In genomic region chr6:167098825-167099225, GRCh38 we compare ENCODE assay signal across 27 cellular contexts. TPM values are rescaled to one million over a fixed set of nuclear protein-coding genes. Genes with fewer than 3 reads are reported as not detected.
DNase-seq lines count a peak whose midpoint lies in the region; ATAC-seq and TF ChIP-seq lines count a peak whose summit lies in the region.
"Had no signal": no experiment of that assay in that cellular context is flagged by ENCODE, and none has a peak within 500 bp of the region (broad histone marks: within the 10 kb centered on the region; RNA-seq: fewer than 3 reads in every experiment).

No MANE protein-coding gene starts in this region.

- H3K56ac ChIP-seq in H9 (ENCODE audit: insufficient read length, low read depth, low read length), result no peak overlapping the region

- H3K4me3 Mint-ChIP-seq in activated naive CD8-positive, alpha-beta T cell treated with anti-CD3 and anti-CD28 coated beads, Interleukin-2, amount 10 ng/mL, durations not matched to agents 7 days and 5 days, result peak overlapping the region; percentile 55
- no peak overlapping the region for H3K4me3 Mint-ChIP-seq in activated naive CD8-positive, alpha-beta T cell treated with anti-CD3 and anti-CD28 coated beads for 36 hours
- H3K4me3 Mint-ChIP-seq in H9 (no peak overlapping the region), WTC11 (no peak overlapping the region)
- H3K4me3 Mint-ChIP-seq: activated naive CD4-positive, alpha-beta T cell treated with anti-CD3 and anti-CD28 coated beads, Interleukin-2, amount 50 U/mL, for 24 hours; activated T-cell treated with anti-CD3 and anti-CD28 coated beads, Interleukin-2, amount 50 U/mL, for 24 hours; nephron had no signal

- no peak overlapping the region for H2BK12ac ChIP-seq in H9 (ENCODE audit: insufficient read length, low read depth, low read length)

- DNase-seq in activated naive CD8-positive, alpha-beta T cell treated with anti-CD3 and anti-CD28 coated beads, Interleukin-2, amount 10 ng/mL, durations not matched to agents 7 days and 5 days, result no peak
- DNase-seq in activated naive CD8-positive, alpha-beta T cell treated with anti-CD3 and anti-CD28 coated beads for 36 hours, result no peak
- DNase-seq in NAMALWA (ENCODE audit: low spot score), result peak; percentile 61
- DNase-seq in islet precursor cell, result peak; percentile 35
- no peak for DNase-seq in H9
- DNase-seq in posterior cingulate gyrus, result no peak
- no peak for DNase-seq in WTC11 (ENCODE audit: low spot score)
- DNase-seq: activated CD4-positive, alpha-beta T cell treated with anti-CD3 and anti-CD28 coated beads for 4 hours; activated T-cell treated with anti-CD3 and anti-CD28 coated beads, Interleukin-2, amount 50 U/mL, for 24 hours; brain microvascular endothelial cell; Calu3; cortex of kidney; foreskin fibroblast; GM23248; mesenchymal stem cell; NCI-H1417; NCI-H774; Peyer's patch; SK-N-SH; T1000; upper lobe of right lung had no signal

- H3K27ac Mint-ChIP-seq in activated naive CD8-positive, alpha-beta T cell treated with anti-CD3 and anti-CD28 coated beads, Interleukin-2, amount 10 ng/mL, durations not matched to agents 7 days and 5 days, result peak overlapping the region; percentile 28
- H3K27ac Mint-ChIP-seq in activated naive CD8-positive, alpha-beta T cell treated with anti-CD3 and anti-CD28 coated beads for 36 hours, result no peak overlapping the region
- H3K27ac Mint-ChIP-seq in H9, result no peak overlapping the region
- H3K27ac Mint-ChIP-seq in WTC11, result no peak overlapping the region
- H3K27ac Mint-ChIP-seq: activated T-cell treated with anti-CD3 and anti-CD28 coated beads, Interleukin-2, amount 50 U/mL, for 24 hours had no signal

- no CpG with 5 or more reads among the region's 4 CpGs for WGBS in H9 (ENCODE audit: extremely low coverage, insufficient read length, low lambda C conversion rate)

- CTCF ChIA-PET in WTC11 (lab: Charles Lee), result no interaction called here

- H3K4me1 Mint-ChIP-seq in activated naive CD8-positive, alpha-beta T cell treated with anti-CD3 and anti-CD28 coated beads, Interleukin-2, amount 10 ng/mL, durations not matched to agents 7 days and 5 days, result peaks cover 33% of the 10 kb centered on the region
- peaks cover 38% of the 10 kb centered on the region for H3K4me1 Mint-ChIP-seq in activated naive CD8-positive, alpha-beta T cell treated with anti-CD3 and anti-CD28 coated beads for 36 hours
- H3K4me1 Mint-ChIP-seq in H9, result peaks cover 16 to 21% of the 10 kb centered on the region in 2 experiments
- H3K4me1 Mint-ChIP-seq in WTC11, result peaks cover 13% of the 10 kb centered on the region

- H2BK120ac ChIP-seq in H9 (ENCODE audit: low read depth, low read length, poor library complexity, severe bottlenecking), result no peak overlapping the region

- H2BK5ac ChIP-seq in H9 (ENCODE audit: insufficient read length, low read length), result no peak overlapping the region

- no peak overlapping the region for H3K18ac ChIP-seq in H9 (ENCODE audit: insufficient read length, low read depth, low read length)

- no peaks in the 10 kb centered on the region; the same call in 1 of the 2 replicates for H3K4me1 ChIP-seq in H9 (ENCODE audit: insufficient read depth, low read length)
- H3K4me1 ChIP-seq: upper lobe of right lung had no signal

- H3K9me3 Mint-ChIP-seq in activated naive CD8-positive, alpha-beta T cell treated with anti-CD3 and anti-CD28 coated beads, Interleukin-2, amount 10 ng/mL, durations not matched to agents 7 days and 5 days, result no peaks in the 10 kb centered on the region
- H3K9me3 Mint-ChIP-seq in activated naive CD8-positive, alpha-beta T cell treated with anti-CD3 and anti-CD28 coated beads for 36 hours, result no peaks in the 10 kb centered on the region
- H3K9me3 Mint-ChIP-seq in H9 (peaks cover 0 to 2% of the 10 kb centered on the region in 2 experiments; a peak in 1 of 5 replicates), WTC11 (0 out of 2 replicates have a peak, but pooled peaks cover 10% of the 10 kb centered on the region)
- H3K9me3 Mint-ChIP-seq: activated naive CD4-positive, alpha-beta T cell treated with anti-CD3 and anti-CD28 coated beads, Interleukin-2, amount 50 U/mL, for 24 hours; activated T-cell treated with anti-CD3 and anti-CD28 coated beads, Interleukin-2, amount 50 U/mL, for 24 hours; nephron had no signal

- H2AK5ac ChIP-seq in H9 (ENCODE audit: insufficient read length, low read length), result no peak overlapping the region

- no peak overlapping the region for H4K8ac ChIP-seq in H9 (replicated peaks; ENCODE audit: insufficient read length, low read depth, low read length)

- H2AFZ ChIP-seq in H9 (ENCODE audit: low read length), result no peak overlapping the region
- H2AFZ ChIP-seq: GM23248 had no signal

- no peaks in the 10 kb centered on the region for H4K20me1 ChIP-seq in H9 (ENCODE audit: control insufficient read depth, insufficient read depth, insufficient read length)

- H3T11ph ChIP-seq in H9 (ENCODE audit: low read length), result no peak overlapping the region

- H3K14ac ChIP-seq in H9 (ENCODE audit: insufficient read depth, low read length), result no peak overlapping the region

- no peaks in the 10 kb centered on the region for H3K79me1 ChIP-seq in H9 (ENCODE audit: insufficient read depth, low read depth, low read length, poor library complexity, severe bottlenecking)

- ATAC-seq in activated naive CD8-positive, alpha-beta T cell treated with anti-CD3 and anti-CD28 coated beads, Interleukin-2, amount 10 ng/mL, durations not matched to agents 7 days and 5 days (ENCODE audit: low read depth), result peak; percentile 36
- ATAC-seq in GM21390 (IDR thresholded peaks at IDR 0.05; ENCODE audit: unreplicated experiment) (no peak), WTC11 (no peak)
- ATAC-seq: upper lobe of right lung had no signal

- H4K5ac ChIP-seq in H9 (ENCODE audit: insufficient read length, low read depth, low read length), result no peak overlapping the region

- H3K27me3 Mint-ChIP-seq in activated naive CD8-positive, alpha-beta T cell treated with anti-CD3 and anti-CD28 coated beads, Interleukin-2, amount 10 ng/mL, durations not matched to agents 7 days and 5 days, result peaks cover 3% of the 10 kb centered on the region
- no peaks in the 10 kb centered on the region for H3K27me3 Mint-ChIP-seq in activated naive CD8-positive, alpha-beta T cell treated with anti-CD3 and anti-CD28 coated beads for 36 hours
- no peaks in the 10 kb centered on the region; the same call in none of the 2 replicates for H3K27me3 Mint-ChIP-seq in H9 (ENCODE audit: low read depth)
- no peaks in the 10 kb centered on the region; the same call in 1 of the 2 replicates for H3K27me3 Mint-ChIP-seq in WTC11 (ENCODE audit: low read depth)
- H3K27me3 Mint-ChIP-seq: activated naive CD4-positive, alpha-beta T cell treated with anti-CD3 and anti-CD28 coated beads, Interleukin-2, amount 50 U/mL, for 24 hours; activated T-cell treated with anti-CD3 and anti-CD28 coated beads, Interleukin-2, amount 50 U/mL, for 24 hours had no signal

- no peaks in the 10 kb centered on the region for H3K79me2 ChIP-seq in H9 (ENCODE audit: insufficient read depth, low read length)

- no peak overlapping the region for H3K9ac ChIP-seq in H9 (ENCODE audit: extremely low read depth, insufficient read length, low read length)
- H3K9ac ChIP-seq: GM23248, SK-N-SH had no signal

- H3K4me2 ChIP-seq in H9 (ENCODE audit: insufficient read depth, insufficient read length, low read length), result no peak overlapping the region
- H3K4me2 ChIP-seq: SK-N-SH had no signal

- no peak for TF ChIP-seq CTCF in H9 (conservative IDR thresholded peaks at IDR 0.05)
- no peak for TF ChIP-seq CTCF in WTC11 (IDR thresholded peaks at IDR 0.05)

- H3K23ac ChIP-seq in H9 (ENCODE audit: insufficient read length, low read depth, low read length), result no peak overlapping the region

- no peaks in the 10 kb centered on the region for H3K23me2 ChIP-seq in H9 (ENCODE audit: insufficient read length, low read depth, low read length, poor library complexity, severe bottlenecking)

- H4K91ac ChIP-seq in H9 (ENCODE audit: insufficient read length, low read depth, low read length), result no peak overlapping the region

- H3K9me3 ChIP-seq in H9 (ENCODE audit: control insufficient read depth, low read depth, low read length), result no peaks in the 10 kb centered on the region
- H3K9me3 ChIP-seq: Peyer's patch, SK-N-SH, upper lobe of right lung had no signal

- H2BK20ac ChIP-seq in H9 (ENCODE audit: low read depth, low read length, poor library complexity, severe bottlenecking), result no peak overlapping the region

- no peaks in the 10 kb centered on the region for H3K27me3 ChIP-seq in H9 (ENCODE audit: insufficient read depth, low read length)
- H3K27me3 ChIP-seq: brain microvascular endothelial cell, Peyer's patch, upper lobe of right lung had no signal

- H3K27ac ChIP-seq in H9 (ENCODE audit: insufficient read length, low read depth, low read length), result no peak overlapping the region
- H3K27ac ChIP-seq: brain microvascular endothelial cell, GM23248, upper lobe of right lung had no signal

- POLR2A ChIA-PET in activated naive CD8-positive, alpha-beta T cell treated with anti-CD3 and anti-CD28 coated beads, Interleukin-2, amount 10 ng/mL, durations not matched to agents 7 days and 5 days (lab: Charles Lee), result no interaction called here
- POLR2A ChIA-PET in WTC11 (lab: Charles Lee), result no interaction called here

- intact Hi-C loops in posterior cingulate gyrus (cut with DNase I), result no loop called here

- H3K4ac ChIP-seq in H9 (ENCODE audit: low read depth, low read length), result no peak overlapping the region

- no peaks in the 10 kb centered on the region for H3K36me3 Mint-ChIP-seq in activated naive CD8-positive, alpha-beta T cell treated with anti-CD3 and anti-CD28 coated beads, Interleukin-2, amount 10 ng/mL, durations not matched to agents 7 days and 5 days
- H3K36me3 Mint-ChIP-seq in activated naive CD8-positive, alpha-beta T cell treated with anti-CD3 and anti-CD28 coated beads for 36 hours, result no peaks in the 10 kb centered on the region
- H3K36me3 Mint-ChIP-seq in H9 (ENCODE audit: insufficient read depth in 1 of 3, low read depth in 3 of 3) (no peaks in the 10 kb centered on the region), WTC11 (no peaks in the 10 kb centered on the region)
- H3K36me3 Mint-ChIP-seq: activated naive CD4-positive, alpha-beta T cell treated with anti-CD3 and anti-CD28 coated beads, Interleukin-2, amount 50 U/mL, for 24 hours had no signal

- no peak overlapping the region for H2BK15ac ChIP-seq in H9 (ENCODE audit: low read depth, low read length)

TF ChIP-seq in WTC11, 78 proteins besides CTCF, POLR2A, EP300 and RAD21 (continues in another document):
- TF ChIP-seq FOXK1 (CRISPR knock-in tag; IDR thresholded peaks at IDR 0.05) (no peak), KAT7 (CRISPR knock-in tag; IDR thresholded peaks at IDR 0.05; ENCODE audit: borderline replicate concordance) (no peak)

RNA-seq across cellular contexts. Expression of gene CCR6, which starts 24.1 kb away (rescaled TPM):
- 1 to 10 TPM; 3.0 to 3.6 TPM for total RNA-seq in activated naive CD8-positive, alpha-beta T cell treated with anti-CD3 and anti-CD28 coated beads, Interleukin-2, amount 10 ng/mL, durations not matched to agents 7 days and 5 days
- under 1 TPM in 1 of 2 experiments, not detected in 1; 0.44 TPM for total RNA-seq in activated naive CD8-positive, alpha-beta T cell treated with anti-CD3 and anti-CD28 coated beads for 36 hours
- total RNA-seq in H9 (2021) (not detected in 2 replicates), WTC11 (2021) (not detected in 3 replicates)
- total RNA-seq: Calu3, GM23248, kidney epithelial cell, renal cortical epithelial cell had no signal

RNA-seq across cellular contexts. Expression of gene GPR31, which starts 59.0 kb away (rescaled TPM):
- total RNA-seq in activated naive CD8-positive, alpha-beta T cell treated with anti-CD3 and anti-CD28 coated beads, Interleukin-2, amount 10 ng/mL, durations not matched to agents 7 days and 5 days, result not detected
- not detected for total RNA-seq in activated naive CD8-positive, alpha-beta T cell treated with anti-CD3 and anti-CD28 coated beads for 36 hours
- total RNA-seq in H9 (2021) (not detected in 2 replicates), WTC11 (2021) (not detected in 3 replicates)
- total RNA-seq: Calu3, GM23248, HT1080, kidney epithelial cell, Peyer's patch, renal cortical epithelial cell, upper lobe of right lung had no signal

Comparison
In these comparisons a context has a peak if more than half of its experiments do, and no peak if none do; other contexts are left out.
1. DNase-seq: peak in NAMALWA (single experiment) and islet precursor cell (single experiment); none in activated naive CD8-positive, alpha-beta T cell treated with anti-CD3 and anti-CD28 coated beads, Interleukin-2, amount 10 ng/mL, durations not matched to agents 7 days and 5 days (single experiment), activated naive CD8-positive, alpha-beta T cell treated with anti-CD3 and anti-CD28 coated beads for 36 hours (single experiment), H9 (single experiment), posterior cingulate gyrus (0 of 10) and WTC11 (single experiment).